25 cellular contexts compared by ENCODE assay signal in the genomic region with DNA sequence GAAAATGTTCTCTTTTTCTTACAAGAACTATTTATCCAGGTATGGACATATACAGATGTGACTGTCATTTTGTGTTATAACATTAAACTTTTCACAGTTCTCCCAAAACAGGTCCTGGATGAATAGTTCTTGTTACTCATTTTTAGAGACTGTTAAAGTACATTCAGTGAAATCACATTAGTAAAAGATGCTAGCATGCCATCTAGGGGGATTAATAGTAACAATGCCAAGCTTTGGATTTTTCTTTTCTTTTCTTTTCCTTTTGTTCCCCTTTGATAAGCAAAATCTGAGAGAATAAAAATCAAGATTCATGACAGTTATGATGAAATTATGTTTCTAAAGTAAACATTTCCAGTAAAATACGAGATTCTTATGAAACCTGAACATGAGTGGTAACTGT. TPM values are rescaled to one million over a fixed set of nuclear protein-coding genes. Genes with fewer than 3 reads are reported as not detected.
DNase-seq lines count a peak whose midpoint lies in the region; ATAC-seq and TF ChIP-seq lines count a peak whose summit lies in the region.
"Had no signal": no experiment of that assay in that cellular context is flagged by ENCODE, and none has a peak within 500 bp of the region (broad histone marks: within the 10 kb centered on the region; RNA-seq: fewer than 3 reads in every experiment).

No MANE protein-coding gene starts in this region.

- no peaks in the 10 kb centered on the region; a peak in 2 of 4 replicates for H3K4me1 ChIP-seq in SK-N-SH (ENCODE audit: control insufficient read depth in 1 of 2, insufficient read depth in 2 of 2, low read depth in 1 of 2, low read length in 1 of 2)
- H3K4me1 ChIP-seq in foreskin keratinocyte: no peaks in the 10 kb centered on the region
- H3K4me1 ChIP-seq: SJCRH30, stomach, tibial artery had no signal

- DNase-seq in T-helper 1 cell (no peak), SK-N-SH (no peak), foreskin keratinocyte (no peak), HuH-7 (ENCODE audit: low spot score) (no peak), hippocampal formation (lab: John Stamatoyannopoulos, UW) (no peak)
- DNase-seq in CD4-positive, alpha-beta T cell: no peak
- DNase-seq: activated CD4-positive, alpha-beta T cell treated with anti-CD3 and anti-CD28 coated beads for 48 hours; activated effector memory CD4-positive, alpha-beta T cell treated with Interleukin-2 at 50 U/mL for 16 hours; AML-193; amygdala; CD8-positive, alpha-beta memory T cell; DMS153; HFFc6; kidney glomerular epithelial cell; mammary epithelial cell; NCI-H1694; NCI-H524 treated with DMSO at 0.1 percent for 48 hours; SJCRH30; stomach; tibial artery had no signal

- H3K9ac ChIP-seq in SK-N-SH: no peak overlapping the region
- H3K9ac ChIP-seq: KMS-11 had no signal

- intact Hi-C loops in CD4-positive, alpha-beta T cell (cut with DNase I, micrococcal nuclease): no loop called here

- no peak overlapping the region for H3K27ac ChIP-seq in CD4-positive, alpha-beta T cell (ENCODE audit: low read depth, low read length)
- H3K27ac ChIP-seq in SK-N-SH (ENCODE audit: low read depth in 2 of 2, low read length in 1 of 2) (no peak overlapping the region), foreskin keratinocyte (no peak overlapping the region)
- H3K27ac ChIP-seq: 22Rv1, KMS-11, SJCRH30, stomach, tibial artery had no signal

- no peaks in the 10 kb centered on the region for H4K20me1 ChIP-seq in SK-N-SH (ENCODE audit: insufficient read depth)

- H3F3A ChIP-seq in SK-N-SH (replicated peaks; ENCODE audit: insufficient read depth): no peaks in the 10 kb centered on the region

- no peaks in the 10 kb centered on the region for H3K27me3 Mint-ChIP-seq in T-helper 1 cell treated with Interleukin-12 subunit alpha and Interleukin-12 subunit beta and Interleukin-4 antibody, amounts not matched to agents 30 μg/mL and 1 μg/mL, for 36 hours (ENCODE audit: low read depth)
- H3K27me3 Mint-ChIP-seq in CD4-positive, alpha-beta T cell: no peaks in the 10 kb centered on the region
- H3K27me3 Mint-ChIP-seq: progenitor cell of endocrine pancreas had no signal

- WGBS in SK-N-SH (ENCODE audit: low lambda C conversion rate): 30% methylated on average over 1 of the region's 1 CpG

- no peak overlapping the region for H3K4me3 ChIP-seq in SK-N-SH (ENCODE audit: low read depth in 2 of 2, low read length in 1 of 2)
- H3K4me3 ChIP-seq: SJCRH30, stomach, tibial artery had no signal

- no peaks in the 10 kb centered on the region for H3K9me3 ChIP-seq in CD4-positive, alpha-beta T cell (ENCODE audit: control insufficient read depth, low read length)
- no peaks in the 10 kb centered on the region for H3K9me3 ChIP-seq in SK-N-SH
- H3K9me3 ChIP-seq: SJCRH30, stomach, tibial artery had no signal

- peaks cover 54% of the 10 kb centered on the region for H3K4me1 Mint-ChIP-seq in T-helper 1 cell treated with Interleukin-12 subunit alpha and Interleukin-12 subunit beta and Interleukin-4 antibody, amounts not matched to agents 30 μg/mL and 1 μg/mL, for 36 hours (ENCODE audit: low read depth)
- peaks cover 44% of the 10 kb centered on the region for H3K4me1 Mint-ChIP-seq in CD4-positive, alpha-beta T cell (ENCODE audit: low read depth)

- no peaks in the 10 kb centered on the region for H3K9me2 ChIP-seq in SK-N-SH

- TF ChIP-seq CTCF in CD4-positive, alpha-beta T cell (IDR thresholded peaks at IDR 0.05): no peak
- peak; percentile 27; the same call in 1 of the 2 replicates for TF ChIP-seq CTCF in SK-N-SH (IDR thresholded peaks at IDR 0.05)
- TF ChIP-seq CTCF in foreskin keratinocyte (conservative IDR thresholded peaks at IDR 0.05): peak; percentile 8

- H2AFZ ChIP-seq in SK-N-SH (ENCODE audit: low read depth): peak overlapping the region; percentile 44; the same call in 1 of the 2 replicates

- H3K36me3 Mint-ChIP-seq in T-helper 1 cell treated with Interleukin-12 subunit alpha and Interleukin-12 subunit beta and Interleukin-4 antibody, amounts not matched to agents 30 μg/mL and 1 μg/mL, for 36 hours (ENCODE audit: low read depth): peaks cover 6% of the 10 kb centered on the region
- no peaks in the 10 kb centered on the region for H3K36me3 Mint-ChIP-seq in CD4-positive, alpha-beta T cell (ENCODE audit: low read depth)
- H3K36me3 Mint-ChIP-seq: CD8-positive, alpha-beta memory T cell had no signal

- no peak for TF ChIP-seq RAD21 in SK-N-SH (IDR thresholded peaks at IDR 0.05; ENCODE audit: low read length)

- no peak overlapping the region for H3K4me2 ChIP-seq in SK-N-SH
- H3K4me2 ChIP-seq: KMS-11 had no signal

- peak overlapping the region; percentile 51 for H3K4me3 Mint-ChIP-seq in T-helper 1 cell treated with Interleukin-12 subunit alpha and Interleukin-12 subunit beta and Interleukin-4 antibody, amounts not matched to agents 30 μg/mL and 1 μg/mL, for 36 hours
- H3K4me3 Mint-ChIP-seq in CD4-positive, alpha-beta T cell: no peak overlapping the region
- H3K4me3 Mint-ChIP-seq: CD8-positive, alpha-beta memory T cell; HFFc6 had no signal

- H3K9me3 Mint-ChIP-seq in T-helper 1 cell treated with Interleukin-12 subunit alpha and Interleukin-12 subunit beta and Interleukin-4 antibody, amounts not matched to agents 30 μg/mL and 1 μg/mL, for 36 hours: no peaks in the 10 kb centered on the region
- H3K9me3 Mint-ChIP-seq in CD4-positive, alpha-beta T cell: no peaks in the 10 kb centered on the region
- H3K9me3 Mint-ChIP-seq: CD8-positive, alpha-beta memory T cell; HFFc6 had no signal

- CTCF ChIA-PET in CD4-positive, alpha-beta T cell (lab: Charles Lee): interaction anchor here (1.0 to 3.2 kb wide), 2 partner anchors 7 to 28 kb away, joined by 3 to 10 read pairs; no protein-coding TSS in a partner anchor
- CTCF ChIA-PET in SK-N-SH (lab: Yijun Ruan, JAX): interaction anchor here (1.0 kb wide), 1 partner anchor 8 kb away, joined by 3 read pairs; no protein-coding TSS in a partner anchor

- no peaks in the 10 kb centered on the region for H3K79me2 ChIP-seq in SK-N-SH (ENCODE audit: insufficient read depth)

- POLR2A ChIA-PET in CD4-positive, alpha-beta T cell (lab: Charles Lee): interaction anchor here (1.4 kb wide), 1 partner anchor 78 kb away, joined by 3 read pairs; a partner anchor contains a TSS
- POLR2A ChIA-PET in SK-N-SH (lab: Yijun Ruan, JAX): no interaction called here

- no peak for TF ChIP-seq EP300 in SK-N-SH (IDR thresholded peaks at IDR 0.05; ENCODE audit: borderline replicate concordance in 1 of 2, low read depth in 1 of 2, low read length in 1 of 2)

- ATAC-seq in CD4-positive, alpha-beta T cell (ENCODE audit: poor library complexity): no peak
- ATAC-seq in foreskin keratinocyte (no peak), HG02885 (IDR thresholded peaks at IDR 0.05; ENCODE audit: poor library complexity, unreplicated experiment) (no peak)

- peak overlapping the region; percentile 61 for H3K27ac Mint-ChIP-seq in T-helper 1 cell treated with Interleukin-12 subunit alpha and Interleukin-12 subunit beta and Interleukin-4 antibody, amounts not matched to agents 30 μg/mL and 1 μg/mL, for 36 hours
- peak overlapping the region; percentile 45 for H3K27ac Mint-ChIP-seq in CD4-positive, alpha-beta T cell
- H3K27ac Mint-ChIP-seq: CD8-positive, alpha-beta memory T cell; HFFc6; progenitor cell of endocrine pancreas had no signal

- no peaks in the 10 kb centered on the region for H3K36me3 ChIP-seq in SK-N-SH (replicated peaks in 1 of 2; ENCODE audit: control insufficient read depth in 1 of 2, insufficient read depth in 2 of 2, low read length in 1 of 2)
- H3K36me3 ChIP-seq: SJCRH30, stomach, tibial artery had no signal

- H3K27me3 ChIP-seq in CD4-positive, alpha-beta T cell (ENCODE audit: control insufficient read depth, insufficient read depth, low read length): no peaks in the 10 kb centered on the region
- H3K27me3 ChIP-seq in SK-N-SH (ENCODE audit: insufficient read depth): no peaks in the 10 kb centered on the region; the same call in 1 of the 2 replicates
- no peaks in the 10 kb centered on the region for H3K27me3 ChIP-seq in foreskin keratinocyte
- H3K27me3 ChIP-seq: SJCRH30, stomach, tibial artery had no signal

TF ChIP-seq in SK-N-SH, 30 proteins besides CTCF, POLR2A, EP300 and RAD21:
- no peak for TF ChIP-seq MXI1 (IDR thresholded peaks at IDR 0.05; ENCODE audit: low read depth, low read length)
- TF ChIP-seq EZH2phosphoT487 (IDR thresholded peaks at IDR 0.05; ENCODE audit: borderline replicate concordance, low read depth): no peak
- TF ChIP-seq, protein P1, sequence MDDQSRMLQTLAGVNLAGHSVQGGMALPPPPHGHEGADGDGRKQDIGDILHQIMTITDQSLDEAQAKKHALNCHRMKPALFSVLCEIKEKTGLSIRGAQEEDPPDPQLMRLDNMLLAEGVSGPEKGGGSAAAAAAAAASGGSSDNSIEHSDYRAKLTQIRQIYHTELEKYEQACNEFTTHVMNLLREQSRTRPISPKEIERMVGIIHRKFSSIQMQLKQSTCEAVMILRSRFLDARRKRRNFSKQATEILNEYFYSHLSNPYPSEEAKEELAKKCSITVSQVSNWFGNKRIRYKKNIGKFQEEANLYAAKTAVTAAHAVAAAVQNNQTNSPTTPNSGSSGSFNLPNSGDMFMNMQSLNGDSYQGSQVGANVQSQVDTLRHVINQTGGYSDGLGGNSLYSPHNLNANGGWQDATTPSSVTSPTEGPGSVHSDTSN (IDR thresholded peaks at IDR 0.05): no peak
- TF ChIP-seq RFX5 (IDR thresholded peaks at IDR 0.05; ENCODE audit: low read length): no peak
- TF ChIP-seq POLR2AphosphoS5 (IDR thresholded peaks at IDR 0.05; ENCODE audit: low read depth, low read length): no peak
- no peak for TF ChIP-seq MEF2A (IDR thresholded peaks at IDR 0.05; ENCODE audit: borderline replicate concordance, low read depth)
- TF ChIP-seq RCOR1 (IDR thresholded peaks at IDR 0.05; ENCODE audit: low read length): no peak

RNA-seq across cellular contexts. Expression of a gene that starts 1.4 kb away (rescaled TPM):
- under 1 TPM; 0.06 to 0.08 TPM for total RNA-seq in CD4-positive, alpha-beta T cell
- polyA plus RNA-seq in SK-N-SH (2012; rRNA removed): 0.08 TPM in 2 replicates
- 0.14 and 0.24 TPM in 2 replicates for polyA plus RNA-seq in SK-N-SH (2012; cell fraction: cytosol; rRNA removed)
- 0.06 and 0.13 TPM in 2 replicates for polyA plus RNA-seq in SK-N-SH (2012; cell fraction: nucleus; rRNA removed)
- total RNA-seq in foreskin keratinocyte: 0.04 TPM in 1 of 2 replicates, not detected in the other
- polyA plus RNA-seq in foreskin keratinocyte: 0.01 TPM in 1 of 2 replicates, not detected in the other
- total RNA-seq: mammary epithelial cell, progenitor cell of endocrine pancreas had no signal
- polyA plus RNA-seq: mammary epithelial cell had no signal
